In the genomic region with DNA sequence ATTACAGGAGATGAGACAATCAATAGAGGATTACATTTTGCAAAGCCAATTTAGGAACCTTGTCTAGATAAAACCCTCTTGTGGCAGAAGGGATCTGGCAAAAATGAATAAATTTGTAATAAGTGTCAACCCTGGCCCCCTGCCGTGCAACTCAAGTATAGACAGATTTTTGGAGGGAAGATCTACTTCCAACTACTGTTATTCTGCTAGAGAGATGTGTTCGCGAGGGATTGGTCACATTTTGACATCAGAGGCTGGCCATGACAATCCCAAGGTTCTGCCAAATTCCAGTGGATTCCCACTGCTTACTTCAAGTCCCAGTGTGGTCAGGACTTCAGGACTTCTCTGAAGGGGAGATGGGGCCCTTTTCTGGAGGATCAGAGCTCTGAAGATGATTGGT, we compare ENCODE assay signal across 10 cellular contexts.
DNase-seq lines count a peak whose midpoint lies in the region; FAIRE-seq and TF ChIP-seq lines count a peak whose summit lies in the region.
"Had no signal": no experiment of that assay in that cellular context is flagged by ENCODE, and none has a peak within 500 bp of the region (broad histone marks: within the 10 kb centered on the region; RNA-seq: fewer than 3 reads in every experiment).

No MANE protein-coding gene starts in this region.

- no peak overlapping the region for H3K4me3 ChIP-seq in endothelial cell of umbilical vein (replicated peaks in 1 of 3; ENCODE audit: insufficient read depth in 1 of 3, low read depth in 1 of 3, low read length in 3 of 3)
- H3K4me3 ChIP-seq in parathyroid adenoma (ENCODE audit: low read depth, low read length) = no peak overlapping the region
- H3K4me3 ChIP-seq: BLaER1 treated with 17β-estradiol and CSF1 and Interleukin-3, amounts not matched to agents 10 nM and 100 nM had no signal

- no peaks in the 10 kb centered on the region for H3K9me1 ChIP-seq in endothelial cell of umbilical vein (replicated peaks; ENCODE audit: control insufficient read depth, extremely low read depth, insufficient read depth, low read length)

- BruUV-seq in endothelial cell of umbilical vein (replicated peaks; lab: Mats Ljungman, UMichigan) = no TSS peak

- H3K9ac ChIP-seq in endothelial cell of umbilical vein (replicated peaks; ENCODE audit: extremely low read depth, insufficient read depth, low read length) = peak overlapping the region; percentile 31
- H3K9ac ChIP-seq in parathyroid adenoma = no peak overlapping the region
- H3K9ac ChIP-seq: BLaER1 treated with 17β-estradiol and CSF1 and Interleukin-3, amounts not matched to agents 10 nM and 100 nM had no signal

- peak overlapping the region; percentile 14 for H3K4me2 ChIP-seq in endothelial cell of umbilical vein (ENCODE audit: insufficient read depth, low read length)
- H3K4me2 ChIP-seq in parathyroid adenoma (ENCODE audit: low read length) = no peak overlapping the region

- DNase-seq in AG08396 (ENCODE audit: low spot score) (peak; percentile 35), NCI-H1694 treated with DMSO at 0.1 percent for 48 hours (lab: John Stamatoyannopoulos, UW) (peak; percentile 29), endothelial cell of umbilical vein (ENCODE audit: low read depth, low spot score) (no peak), amniotic stem cell (lab: John Stamatoyannopoulos, UW) (no peak), H54 (ENCODE audit: insufficient read length, low spot score) (no peak)
- no peak for DNase-seq in activated T-cell treated with anti-CD3 and anti-CD28 coated beads, Interleukin-2, amount 50 U/mL, for 1 hour
- DNase-seq in stimulated activated CD4-positive, alpha-beta T cell treated with anti-CD3 and anti-CD28 coated beads, Interleukin-2, amount 100 ng/mL, for 24 hours = no peak
- DNase-seq: T-helper 17 cell had no signal

- H2AFZ ChIP-seq in endothelial cell of umbilical vein (ENCODE audit: low read depth, low read length) (peak overlapping the region; percentile 80), parathyroid adenoma (no peak overlapping the region)

- FAIRE-seq in endothelial cell of umbilical vein (lab: Jason Lieb, UNC) (no peak), H54 (lab: Jason Lieb, UNC) (no peak)

- H3K9me3 ChIP-seq in endothelial cell of umbilical vein (replicated peaks; ENCODE audit: control insufficient read depth, insufficient read depth, low read length) = no peaks in the 10 kb centered on the region
- no peaks in the 10 kb centered on the region for H3K9me3 ChIP-seq in parathyroid adenoma (ENCODE audit: control insufficient read depth, low read length)

- no peak for TF ChIP-seq POLR2A in endothelial cell of umbilical vein (IDR thresholded peaks at IDR 0.05; ENCODE audit: low read depth, low read length)
- TF ChIP-seq POLR2A in H54 (IDR thresholded peaks at IDR 0.05; ENCODE audit: low read depth, low read length) = no peak

- H4K20me1 ChIP-seq in endothelial cell of umbilical vein (replicated peaks; ENCODE audit: control insufficient read depth, extremely low read depth, insufficient read depth, low read length) = no peaks in the 10 kb centered on the region

- CTCF ChIA-PET in endothelial cell of umbilical vein (lab: Charles Lee) = interaction anchor here (1.2 to 3.8 kb wide), 3 partner anchors 11 to 83 kb away, joined by 3 to 22 read pairs (median 5); no protein-coding TSS in a partner anchor

- dilution Hi-C loops in endothelial cell of umbilical vein (cut with MboI; ENCODE audit: extremely low pct_ligation_motif_present, low sequenced_read_pairs) = no loop called here

- intact Hi-C loops in endothelial cell of umbilical vein (cut with micrococcal nuclease) = no loop called here

- H3K27ac ChIP-seq in endothelial cell of umbilical vein (ENCODE audit: insufficient read depth, low read depth, low read length) (peak overlapping the region; percentile 55), parathyroid adenoma (peak overlapping the region; percentile 52)
- H3K27ac ChIP-seq: BLaER1 treated with 17β-estradiol and CSF1 and Interleukin-3, amounts not matched to agents 10 nM and 100 nM had no signal

- TF ChIP-seq CTCF in endothelial cell of umbilical vein (IDR thresholded peaks at IDR 0.05; ENCODE audit: extremely low read depth in 1 of 2, insufficient read depth in 1 of 2, low read depth in 1 of 2, low read length in 2 of 2) (no peak), parathyroid adenoma (IDR thresholded peaks at IDR 0.05) (no peak)

- H3K4me1 ChIP-seq in endothelial cell of umbilical vein (ENCODE audit: control insufficient read depth, extremely low read depth, insufficient read depth, low read length) = peaks cover 38% of the 10 kb centered on the region
- H3K4me1 ChIP-seq in parathyroid adenoma = peaks cover 3% of the 10 kb centered on the region

- POLR2A ChIA-PET in endothelial cell of umbilical vein (lab: Charles Lee) = no interaction called here

- H3K36me3 ChIP-seq in endothelial cell of umbilical vein (ENCODE audit: control insufficient read depth in 2 of 2, extremely low read depth in 1 of 2, insufficient read depth in 2 of 2, low read length in 2 of 2) = no peaks in the 10 kb centered on the region
- H3K36me3 ChIP-seq in parathyroid adenoma (ENCODE audit: control insufficient read depth, insufficient read depth, low read length) = no peaks in the 10 kb centered on the region

- peaks cover 16% of the 10 kb centered on the region for H3K79me2 ChIP-seq in endothelial cell of umbilical vein (ENCODE audit: control insufficient read depth, insufficient read depth, low read length)
- H3K79me2 ChIP-seq in parathyroid adenoma = no peaks in the 10 kb centered on the region

- no peaks in the 10 kb centered on the region for H3K27me3 ChIP-seq in endothelial cell of umbilical vein (ENCODE audit: control insufficient read depth in 2 of 2, insufficient read depth in 2 of 2, low read length in 2 of 2)
- no peaks in the 10 kb centered on the region for H3K27me3 ChIP-seq in parathyroid adenoma (ENCODE audit: control insufficient read depth, insufficient read depth, low read length)
- H3K27me3 ChIP-seq: BLaER1 treated with 17β-estradiol and CSF1 and Interleukin-3, amounts not matched to agents 10 nM and 100 nM had no signal

TF ChIP-seq in endothelial cell of umbilical vein, 7 proteins besides CTCF, POLR2A, EP300 and RAD21:
- no peak for TF ChIP-seq GATA2 (IDR thresholded peaks at IDR 0.05; ENCODE audit: insufficient read depth, insufficient read length, low read depth, low read length)
- no peak for TF ChIP-seq POLR2AphosphoS5 (IDR thresholded peaks at IDR 0.05; ENCODE audit: insufficient read depth, low read depth, low read length)
- TF ChIP-seq MYC (IDR thresholded peaks at IDR 0.05; ENCODE audit: low read depth, low read length) = no peak
- TF ChIP-seq FOS (IDR thresholded peaks at IDR 0.05; ENCODE audit: borderline replicate concordance, insufficient read depth, low read length) = no peak
- no peak for TF ChIP-seq JUN (IDR thresholded peaks at IDR 0.05; ENCODE audit: borderline replicate concordance, insufficient read depth, insufficient read length, low read depth)
- no peak for TF ChIP-seq EZH2 (IDR thresholded peaks at IDR 0.05; ENCODE audit: borderline replicate concordance, low read depth, low read length, severe bottlenecking)
- TF ChIP-seq, protein P1, sequence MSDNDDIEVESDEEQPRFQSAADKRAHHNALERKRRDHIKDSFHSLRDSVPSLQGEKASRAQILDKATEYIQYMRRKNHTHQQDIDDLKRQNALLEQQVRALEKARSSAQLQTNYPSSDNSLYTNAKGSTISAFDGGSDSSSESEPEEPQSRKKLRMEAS (IDR thresholded peaks at IDR 0.05; ENCODE audit: insufficient read depth, insufficient read length) = no peak

Comparison
In these comparisons a context has a peak if more than half of its experiments do, and no peak if none do; other contexts are left out.
1. DNase-seq: peak in AG08396 (single experiment) and NCI-H1694 treated with DMSO at 0.1 percent for 48 hours (single experiment); none in endothelial cell of umbilical vein (single experiment), amniotic stem cell (single experiment), activated T-cell treated with anti-CD3 and anti-CD28 coated beads, Interleukin-2, amount 50 U/mL, for 1 hour (single experiment), H54 (single experiment) and stimulated activated CD4-positive, alpha-beta T cell treated with anti-CD3 and anti-CD28 coated beads, Interleukin-2, amount 100 ng/mL, for 24 hours (0 of 2).